In genomic region chr1:184973308-184974085, GRCh38 we compare ENCODE assay signal across 8 cellular contexts. TPM values are rescaled to one million over a fixed set of nuclear protein-coding genes. Genes with fewer than 3 reads are reported as not detected.
DNase-seq lines count a peak whose midpoint lies in the region; ATAC-seq and TF ChIP-seq lines count a peak whose summit lies in the region.

No MANE protein-coding gene starts in this region.

- DNase-seq in ELF-1 (ENCODE audit: low read depth, low spot score) (peak; percentile 53), SW480 (ENCODE audit: low spot score) (peak; percentile 70), amniotic epithelial cell (ENCODE audit: low read depth) (peak; percentile 49), hepatocyte (ENCODE audit: low spot score) (peak; percentile 60), skeletal muscle cell (ENCODE audit: low read depth) (peak; percentile 49), NCI-H524 treated with DMSO at 0.1 percent for 48 hours (lab: John Stamatoyannopoulos, UW) (no peak)

- H3K36me3 ChIP-seq in hepatocyte (replicated peaks; ENCODE audit: insufficient read depth, low read depth) = no peaks in the 10 kb centered on the region

- no peak overlapping the region for H3K27ac ChIP-seq in hepatocyte

- no peak for TF ChIP-seq RAD21 in Ishikawa (IDR thresholded peaks at IDR 0.05; ENCODE audit: low read depth)

- H4K20me1 ChIP-seq in hepatocyte (ENCODE audit: insufficient read depth, poor library complexity, severe bottlenecking) = no peaks in the 10 kb centered on the region

- 4% methylated on average over 38 of the region's 42 CpGs for WGBS in hepatocyte (ENCODE audit: low lambda C conversion rate, missing lambda C conversion rate)

- TF ChIP-seq CTCF in hepatocyte (IDR thresholded peaks at IDR 0.05; ENCODE audit: poor library complexity) = no peak

- peaks cover 5% of the 10 kb centered on the region for H3K4me1 ChIP-seq in hepatocyte (ENCODE audit: insufficient read depth)

- H3K27me3 ChIP-seq in hepatocyte = peaks cover 33% of the 10 kb centered on the region

- peak overlapping the region; percentile 94 for H3K4me2 ChIP-seq in hepatocyte

- H2AFZ ChIP-seq in hepatocyte = peak overlapping the region; percentile 50

- H3K9me3 ChIP-seq in hepatocyte (ENCODE audit: low read depth) = no peaks in the 10 kb centered on the region

- no peak for TF ChIP-seq EP300 in Ishikawa (IDR thresholded peaks at IDR 0.05; ENCODE audit: borderline replicate concordance)

- ATAC-seq in GM21717 (IDR thresholded peaks at IDR 0.05; ENCODE audit: unreplicated experiment) = peak; percentile 66

- no peaks in the 10 kb centered on the region for H3K79me2 ChIP-seq in hepatocyte

- H3K9me2 ChIP-seq in hepatocyte (replicated peaks; ENCODE audit: insufficient read depth) = no peaks in the 10 kb centered on the region

- H3K4me3 ChIP-seq in hepatocyte (peak overlapping the region; percentile 73), skeletal muscle cell (ENCODE audit: low read depth, low read length) (peak overlapping the region; percentile 64)

TF ChIP-seq in Ishikawa, 13 proteins besides CTCF, POLR2A, EP300 and RAD21:
- peak; percentile 21; the same call in 1 of the 2 replicates for TF ChIP-seq EGR1 (IDR thresholded peaks at IDR 0.05)
- no peak for TF ChIP-seq TEAD4 (IDR thresholded peaks at IDR 0.05)
- TF ChIP-seq ZBTB7A (IDR thresholded peaks at IDR 0.05; ENCODE audit: low read depth) = peak; percentile 31; the same call in 1 of the 2 replicates
TF ChIP-seq in Ishikawa: peak in this region for 2.

RNA-seq across cellular contexts. Expression of gene NIBAN1, which starts 0.8 kb away (rescaled TPM):
- total RNA-seq in hepatocyte = 11.1 and 11.5 TPM in 2 replicates
- 6.9 and 8.9 TPM in 2 replicates for polyA plus RNA-seq in hepatocyte
